In the genomic region with DNA sequence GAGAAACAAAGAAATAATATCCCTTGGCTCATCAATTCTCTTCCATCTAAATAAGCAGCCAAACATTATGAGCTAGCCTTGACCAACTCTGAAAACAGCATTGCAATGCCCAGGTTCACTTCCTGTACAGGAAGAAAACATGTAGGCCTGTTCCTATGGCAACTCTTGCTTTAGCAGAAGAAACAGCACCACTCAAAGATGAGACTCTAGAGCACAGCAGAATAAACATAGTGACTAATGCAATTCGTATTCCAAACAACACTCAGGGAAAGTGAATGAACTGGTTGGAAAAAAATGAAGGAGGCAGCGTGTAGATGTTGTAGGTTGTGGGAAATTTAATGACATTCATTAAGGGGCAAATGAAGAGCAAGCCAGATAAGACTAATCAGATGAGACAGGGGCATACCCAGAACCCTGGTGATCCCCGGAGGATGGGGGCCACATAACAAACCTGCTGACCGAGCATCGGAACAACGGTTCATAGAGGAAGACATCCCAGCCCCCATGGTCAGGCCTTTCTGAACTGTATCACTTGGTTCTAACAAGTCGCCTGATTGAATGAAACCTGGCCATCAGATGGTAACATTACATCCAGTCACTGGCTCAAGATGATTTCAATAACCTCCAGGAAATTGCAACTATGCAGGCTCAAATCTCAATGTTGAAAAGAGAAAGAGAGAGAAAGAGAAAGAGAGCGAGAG, we compare ENCODE assay signal across 8 cellular contexts. TPM values are rescaled to one million over a fixed set of nuclear protein-coding genes. Genes with fewer than 3 reads are reported as not detected.
DNase-seq lines count a peak whose midpoint lies in the region; ATAC-seq, FAIRE-seq and TF ChIP-seq lines count a peak whose summit lies in the region.

No MANE protein-coding gene starts in this region.

- CTCF ChIA-PET in AG04450 (lab: Charles Lee), result interaction anchor here (0.6 kb wide), 2 partner anchors 13 to 155 kb away, joined by 4 read pairs; no protein-coding TSS in a partner anchor

- H3K4me1 ChIP-seq in lung (ENCODE audit: control insufficient read depth in 2 of 2, insufficient read depth in 2 of 2, low read length in 2 of 2) (peaks cover 10 to 28% of the 10 kb centered on the region in 2 donors), vagina (peaks cover 34% of the 10 kb centered on the region)

- WGBS in lung, 2 donors, result 37 to 42% methylated on average over 8 of the region's 8 CpGs

- POLR2A ChIA-PET in AG04450 (lab: Yijun Ruan, JAX), result interaction anchor here (0.5 kb wide), 1 partner anchor 42 kb away, joined by 3 read pairs; no protein-coding TSS in a partner anchor

- ATAC-seq in GM18502 (IDR thresholded peaks at IDR 0.05; ENCODE audit: poor library complexity, unreplicated experiment) (peak; percentile 58), HG02938 (IDR thresholded peaks at IDR 0.05; ENCODE audit: unreplicated experiment) (peak; percentile 69), lung (ENCODE audit: insufficient read depth, low FRiP score) (peak; percentile 85)

- H3K27me3 ChIP-seq in AG04450 (ENCODE audit: control insufficient read depth, insufficient read depth, low read length) (no peaks in the 10 kb centered on the region), bronchial epithelial cell (ENCODE audit: control insufficient read depth, insufficient read depth, low read length) (no peaks in the 10 kb centered on the region), lung (ENCODE audit: control insufficient read depth, insufficient read depth) (no peaks in the 10 kb centered on the region), vagina (no peaks in the 10 kb centered on the region)

- intact Hi-C loops in vagina (cut with DNase I), result no loop called here

- no peak overlapping the region for H3K4me3 ChIP-seq in AG04450 (ENCODE audit: low read depth, low read length)
- H3K4me3 ChIP-seq in bronchial epithelial cell (ENCODE audit: low read depth, low read length), result no peak overlapping the region
- no peak overlapping the region for H3K4me3 ChIP-seq in lung
- H3K4me3 ChIP-seq in vagina, result no peak overlapping the region

- peak; percentile 82 for FAIRE-seq in bronchial epithelial cell (lab: Jason Lieb, UNC)

- no peak for TF ChIP-seq POLR2A in vagina (IDR thresholded peaks at IDR 0.05)

- peak; percentile 87 for DNase-seq in AG04450 (ENCODE audit: low read depth, low spot score)
- DNase-seq in NOMO-1 treated with DMSO at 0.1 percent for 48 hours (lab: John Stamatoyannopoulos, UW; ENCODE audit: unreplicated experiment), result peak; percentile 83
- peak; percentile 99 for DNase-seq in bronchial epithelial cell (ENCODE audit: low read depth)
- DNase-seq in lung (ENCODE audit: low spot score), result no peak
- DNase-seq in vagina (ENCODE audit: extremely low spot score in 2 of 2), result no peak
- DNase-seq in activated CD4-positive, CD25-positive, alpha-beta regulatory T cell (lab: John Stamatoyannopoulos, UW), result no peak

- H3K9me3 ChIP-seq in AG04450 (ENCODE audit: control insufficient read depth, insufficient read depth, low read length) (no peaks in the 10 kb centered on the region), lung (ENCODE audit: control insufficient read depth in 2 of 2, insufficient read depth in 1 of 2, low read length in 1 of 2) (no peaks in the 10 kb centered on the region), vagina (no peaks in the 10 kb centered on the region)

- TF ChIP-seq CTCF in AG04450 (IDR thresholded peaks at IDR 0.05; ENCODE audit: low read depth, low read length) (no peak), bronchial epithelial cell (IDR thresholded peaks at IDR 0.05; ENCODE audit: insufficient read depth, low read length, severe bottlenecking) (no peak), lung (IDR thresholded peaks at IDR 0.05; ENCODE audit: control extremely low read depth, extremely low read depth) (no peak), vagina (IDR thresholded peaks at IDR 0.05) (no peak)

- peak overlapping the region; percentile 77 for H3K27ac ChIP-seq in AG04450 (ENCODE audit: low read depth, low read length)
- peak overlapping the region; percentile 69 to 90 for H3K27ac ChIP-seq in lung (ENCODE audit: low read depth in 1 of 2, low read length in 1 of 2)
- H3K27ac ChIP-seq in vagina, result peak overlapping the region; percentile 75

- H3K36me3 ChIP-seq in bronchial epithelial cell (ENCODE audit: control insufficient read depth, insufficient read depth, low read length) (no peaks in the 10 kb centered on the region), lung (ENCODE audit: control insufficient read depth in 2 of 2, insufficient read depth in 2 of 2, low read length in 2 of 2) (peaks cover 2 to 3% of the 10 kb centered on the region in 2 donors), vagina (no peaks in the 10 kb centered on the region)

RNA-seq across cellular contexts. Expression of a gene that starts 9.0 kb away (rescaled TPM):
- 8.9 and 10.0 TPM in 2 replicates for polyA plus RNA-seq in AG04450 (2011; rRNA removed)
- polyA minus RNA-seq in AG04450 (2011; rRNA and poly(A)+ RNA removed), result 3.0 and 3.3 TPM in 2 replicates
- total RNA-seq in bronchial epithelial cell, result 0.53 and 1.2 TPM in 2 replicates
- 100 to 1,000 TPM in 1 of 2 donors, 10 to 100 TPM in 1; 66.5 to 250 TPM for total RNA-seq in lung
- polyA plus RNA-seq in lung, result 100 to 1,000 TPM; 269 to 597 TPM
- total RNA-seq in vagina, result 153 TPM

RNA-seq across cellular contexts. Expression of a gene that starts 14.1 kb away (rescaled TPM):
- polyA plus RNA-seq in AG04450 (2011; rRNA removed) (not detected in 2 replicates), lung (1 to 10 TPM; 1.9 to 7.2 TPM)
- not detected in 2 replicates for polyA minus RNA-seq in AG04450 (2011; rRNA and poly(A)+ RNA removed)
- total RNA-seq in bronchial epithelial cell (not detected in 2 replicates), lung (10 to 100 TPM; 13.6 to 64.6 TPM), vagina (2.2 TPM)

RNA-seq across cellular contexts. Expression of a gene that starts 20.4 kb away (rescaled TPM):
- polyA plus RNA-seq in AG04450 (2011; rRNA removed) (not detected in 2 replicates), lung (under 1 TPM in 1 of 2 donors, not detected in 1; 0.08 TPM)
- polyA minus RNA-seq in AG04450 (2011; rRNA and poly(A)+ RNA removed), result not detected in 2 replicates
- total RNA-seq in bronchial epithelial cell (not detected in 2 replicates), lung (under 1 TPM in 1 of 2 donors, not detected in 1; 0.88 TPM), vagina (not detected)

Comparison
In these comparisons a context has a peak if more than half of its experiments do, and no peak if none do; other contexts are left out.
1. DNase-seq: peak in AG04450 (single experiment), NOMO-1 treated with DMSO at 0.1 percent for 48 hours (single experiment) and bronchial epithelial cell (single experiment); none in lung (single experiment), vagina (0 of 2) and activated CD4-positive, CD25-positive, alpha-beta regulatory T cell (0 of 4).
2. RNA of a gene that starts 9.0 kb away (total RNA-seq): 66.5 to 250 TPM in lung and 153 TPM in vagina (single experiment); 0.53 to 1.2 TPM in bronchial epithelial cell; every median in the first group is over 10 times any median in the second.
3. Peak in every context shown above with its lines, with median percentiles within 50 percentile points of each other: H3K27ac ChIP-seq and ATAC-seq.